In the genomic region with DNA sequence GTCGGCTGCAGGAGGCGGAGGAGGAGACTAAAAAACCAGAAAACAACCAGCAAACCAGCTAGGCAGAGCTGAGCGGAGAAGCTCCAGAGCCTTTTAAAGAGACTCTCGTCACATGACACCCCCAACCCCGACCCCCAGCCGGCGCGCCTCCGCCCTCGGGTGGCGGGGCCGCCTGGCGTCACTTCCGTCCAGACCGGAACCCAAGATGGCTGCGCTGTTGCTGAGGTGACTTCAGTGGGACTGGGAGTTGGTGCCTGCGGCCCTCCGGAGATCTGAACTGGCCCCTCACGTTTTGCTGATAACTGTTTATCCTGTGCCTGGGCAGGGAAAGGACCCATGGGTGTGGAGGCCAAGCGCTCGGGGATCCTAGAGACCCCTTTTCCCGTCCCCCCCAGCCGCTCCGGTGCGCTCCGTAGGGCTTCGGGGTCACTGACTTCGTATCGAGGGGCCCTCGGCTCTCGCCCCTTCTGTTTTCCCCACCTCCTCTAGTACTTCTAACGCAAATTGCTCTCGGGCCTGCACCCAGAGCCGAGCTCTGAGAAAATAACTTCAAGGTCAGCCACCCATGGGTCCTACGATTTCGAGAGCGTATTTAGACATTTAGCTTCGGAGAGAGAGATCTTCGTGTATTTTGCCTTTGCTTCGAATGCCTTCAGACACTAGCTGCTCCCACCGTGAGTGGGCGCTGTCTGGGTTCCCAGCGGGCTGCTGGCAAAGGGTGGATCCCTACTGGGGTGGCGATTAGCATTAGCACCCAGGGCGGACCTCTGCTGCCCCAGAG, we compare ENCODE assay signal across 8 cellular contexts. TPM values are rescaled to one million over a fixed set of nuclear protein-coding genes. Genes with fewer than 3 reads are reported as not detected.
DNase-seq lines count a peak whose midpoint lies in the region; ATAC-seq, FAIRE-seq and TF ChIP-seq lines count a peak whose summit lies in the region.

A gene with protein sequence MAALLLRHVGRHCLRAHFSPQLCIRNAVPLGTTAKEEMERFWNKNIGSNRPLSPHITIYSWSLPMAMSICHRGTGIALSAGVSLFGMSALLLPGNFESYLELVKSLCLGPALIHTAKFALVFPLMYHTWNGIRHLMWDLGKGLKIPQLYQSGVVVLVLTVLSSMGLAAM (plus strand): TSS at position 181 of the 781 bp plus-strand sequence. CDS start 25 bp downstream, at position 206.

- no peaks in the 10 kb centered on the region; a peak in 1 of 5 replicates for H3K27me3 ChIP-seq in HepG2 (ENCODE audit: control insufficient read depth in 1 of 2, insufficient read depth in 2 of 2, low read length in 2 of 2)

- BruUV-seq in HepG2 (replicated peaks; lab: Mats Ljungman, UMichigan), result TSS peak; percentile 79

- peak; percentile 80 for DNase-seq in GM19240 (ENCODE audit: insufficient read length, low spot score)
- DNase-seq in NCI-H748 (lab: John Stamatoyannopoulos, UW; ENCODE audit: unreplicated experiment), result peak; percentile 91
- DNase-seq in activated CD4-positive, alpha-beta T cell treated with anti-CD3 and anti-CD28 coated beads, Interleukin-2, amount 50 U/mL, for 4 hours, result peak; percentile 85
- DNase-seq in dermis microvascular lymphatic vessel endothelial cell (ENCODE audit: low read depth in 2 of 2), result peak; percentile 85 to 93
- peak; percentile 87 for DNase-seq in HepG2 (ENCODE audit: low spot score)
- peak; percentile 86 for DNase-seq in stimulated activated CD4-positive, alpha-beta T cell treated with anti-CD3 and anti-CD28 coated beads, Interleukin-4, amount 100 ng/mL, for 1 hour

- TF ChIP-seq POLR2A in HepG2 (IDR thresholded peaks at IDR 0.05; ENCODE audit: insufficient read depth in 1 of 2, low read depth in 2 of 2, low read length in 2 of 2), result peak; percentile 92 to 96

- intact Hi-C loops in HepG2 (cut with micrococcal nuclease; ENCODE audit: unreplicated experiment), result loop anchor here (5.0 kb wide), 1 partner anchor 87 kb away; the partner anchor contains the start of gene TOMM40L

- no peaks in the 10 kb centered on the region; a peak in 2 of 5 replicates for H3K36me3 ChIP-seq in HepG2 (replicated peaks in 1 of 2; ENCODE audit: control insufficient read depth in 1 of 2, insufficient read depth in 2 of 2, low read length in 2 of 2)

- peak within 1 kb of the TSS; percentile 96 for H3K9ac ChIP-seq in HepG2 (ENCODE audit: insufficient read depth, low read depth, low read length)

- CTCF ChIA-PET in HepG2 (lab: Yijun Ruan, JAX; ENCODE audit: low intra/inter-chr PET ratio, low total read pairs), result no interaction called here

- H3K79me2 ChIP-seq in HepG2 (ENCODE audit: insufficient read depth, low read length), result peaks cover 26% of the 10 kb centered on the region

- peak within 1 kb of the TSS; percentile 85 for H3K27ac ChIP-seq in C4-2B
- peak within 1 kb of the TSS; percentile 95 for H3K27ac ChIP-seq in HepG2 (ENCODE audit: extremely low read length, insufficient read depth, low read length)

- peak; percentile 97 for ATAC-seq in HG03460 (IDR thresholded peaks at IDR 0.05; ENCODE audit: unreplicated experiment)
- ATAC-seq in HepG2, result peak; percentile 94

- WGBS in HepG2 (ENCODE audit: low lambda C conversion rate), result 0% methylated on average over 28 of the region's 45 CpGs

- peaks cover 3% of the 10 kb centered on the region; the same call in 1 of the 2 replicates for H4K20me1 ChIP-seq in HepG2 (ENCODE audit: insufficient read depth, low read length)

- H2AFZ ChIP-seq in HepG2 (ENCODE audit: low read length), result no peak within 1 kb of the TSS

- POLR2A ChIA-PET in HepG2 (lab: Yijun Ruan, JAX), result interaction anchor here (0.5 to 2.9 kb wide), 27 partner anchors 8 to 301 kb away, joined by 3 to 75 read pairs (median 6); partner anchors contain the start of genes ADAMTS4, APOA2, B4GALT3 and CFAP126

- peak within 1 kb of the TSS; percentile 100 for H3K4me2 ChIP-seq in HepG2 (ENCODE audit: low read depth, low read length)

- peaks cover 76% of the 10 kb centered on the region for H3K4me1 ChIP-seq in HepG2 (ENCODE audit: insufficient read depth, low read length)

- in situ Hi-C loops in HepG2 (cut with HindIII; ENCODE audit: extremely low pct_ligation_motif_present, low pct_unique_long_range_greater_than_20kb), result no loop called here

- no peaks in the 10 kb centered on the region for H3K9me3 ChIP-seq in HepG2 (ENCODE audit: low read length)

- TF ChIP-seq EP300 in HepG2 (IDR thresholded peaks at IDR 0.05; ENCODE audit: low read depth in 2 of 2, low read length in 2 of 2) (no peak), HepG2 (CRISPR knock-in tag; IDR thresholded peaks at IDR 0.05; ENCODE audit: borderline replicate concordance) (no peak)

- FAIRE-seq in HepG2 (lab: Jason Lieb, UNC), result peak; percentile 54

- TF ChIP-seq CTCF in C4-2B (conservative IDR thresholded peaks at IDR 0.05) (no peak; the same call in 1 of the 2 replicates), HepG2 (CRISPR knock-in tag; IDR thresholded peaks at IDR 0.05) (peak; percentile 73)

- H3K4me3 ChIP-seq in HepG2 (replicated peaks in 1 of 3; ENCODE audit: insufficient read depth in 1 of 3, low read depth in 2 of 3, low read length in 3 of 3), result peak within 1 kb of the TSS; percentile 78 to 92 (median 79)

- no peak for TF ChIP-seq RAD21 in HepG2 (CRISPR knock-in tag; IDR thresholded peaks at IDR 0.05)

TF ChIP-seq in HepG2, 621 proteins besides CTCF, POLR2A, EP300 and RAD21 (continues in another document):
- TF ChIP-seq ZNF296 (CRISPR knock-in tag; conservative IDR thresholded peaks at IDR 0.05) (peak; percentile 54; the same call in 1 of the 2 replicates), CEBPG (CRISPR knock-in tag; IDR thresholded peaks at IDR 0.05) (0 out of 2 replicates have a peak, but pooled peaks have one; percentile 10), ZNF629 (CRISPR knock-in tag; conservative IDR thresholded peaks at IDR 0.05) (no peak; the same call in 1 of the 2 replicates), ZNF574 (CRISPR knock-in tag; IDR thresholded peaks at IDR 0.05) (peak; percentile 66), ZNF777 (CRISPR knock-in tag; IDR thresholded peaks at IDR 0.05) (peak; percentile 54; the same call in 1 of the 2 replicates)
- TF ChIP-seq, protein P1, sequence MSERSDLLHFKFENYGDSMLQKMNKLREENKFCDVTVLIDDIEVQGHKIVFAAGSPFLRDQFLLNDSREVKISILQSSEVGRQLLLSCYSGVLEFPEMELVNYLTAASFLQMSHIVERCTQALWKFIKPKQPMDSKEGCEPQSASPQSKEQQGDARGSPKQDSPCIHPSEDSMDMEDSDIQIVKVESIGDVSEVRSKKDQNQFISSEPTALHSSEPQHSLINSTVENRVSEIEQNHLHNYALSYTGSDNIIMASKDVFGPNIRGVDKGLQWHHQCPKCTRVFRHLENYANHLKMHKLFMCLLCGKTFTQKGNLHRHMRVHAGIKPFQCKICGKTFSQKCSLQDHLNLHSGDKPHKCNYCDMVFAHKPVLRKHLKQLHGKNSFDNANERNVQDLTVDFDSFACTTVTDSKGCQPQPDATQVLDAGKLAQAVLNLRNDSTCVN (CRISPR knock-in tag; IDR thresholded peaks at IDR 0.05; ENCODE audit: borderline replicate concordance), result peak; percentile 97

RNA-seq across cellular contexts. Expression of the gene that starts here (rescaled TPM):
- total RNA-seq in dermis microvascular lymphatic vessel endothelial cell (18.0 and 21.5 TPM in 2 replicates), HepG2 (2016; rRNA removed; fragmentation: Illumina TruSeq; extraction: Trizol) (27.1 and 85.0 TPM in 2 replicates)
- 6.6 and 7.1 TPM in 2 replicates for total RNA-seq in HepG2 (2016; cell fraction: cytosol; rRNA removed; fragmentation: Illumina TruSeq; extraction: Trizol; ENCODE audit: low read depth)
- total RNA-seq in HepG2 (2016; cell fraction: insoluble cytoplasmic fraction; rRNA removed; fragmentation: Illumina TruSeq; extraction: Trizol), result 31.5 and 89.0 TPM in 2 replicates
- total RNA-seq in HepG2 (2016; cell fraction: membrane; rRNA removed; fragmentation: Illumina TruSeq; extraction: Trizol), result 11.7 and 14.4 TPM in 2 replicates
- 35.3 and 45.4 TPM in 2 replicates for total RNA-seq in HepG2 (2016; cell fraction: nucleus; rRNA removed; fragmentation: Illumina TruSeq; extraction: Trizol)
- polyA plus RNA-seq in HepG2 (2011; rRNA removed), result 199 and 229 TPM in 2 replicates
- 343 and 361 TPM in 2 replicates for polyA plus RNA-seq in HepG2 (2011; cell fraction: cytosol; rRNA removed)
- 86.0 and 92.0 TPM in 2 replicates for polyA plus RNA-seq in HepG2 (2011; cell fraction: nucleus; rRNA removed)
- 170 and 238 TPM in 2 replicates for polyA plus RNA-seq in HepG2 (2012)
- 38.5 and 40.2 TPM in 2 replicates for polyA plus RNA-seq in HepG2 (2016; cell fraction: cytosol; fragmentation: Illumina TruSeq; extraction: Trizol; ENCODE audit: low read depth)
- polyA plus RNA-seq in HepG2 (2016; cell fraction: insoluble cytoplasmic fraction; fragmentation: Illumina TruSeq; extraction: Trizol; ENCODE audit: low read depth), result 408 and 469 TPM in 2 replicates
- polyA plus RNA-seq in HepG2 (2016; cell fraction: membrane; fragmentation: Illumina TruSeq; extraction: Trizol; ENCODE audit: low read depth), result 66.2 and 70.3 TPM in 2 replicates
- polyA plus RNA-seq in HepG2 (2016; cell fraction: nucleus; fragmentation: Illumina TruSeq; extraction: Trizol; ENCODE audit: insufficient read depth, low read depth), result 164 and 176 TPM in 2 replicates
- 193 and 211 TPM in 2 replicates for polyA minus RNA-seq in HepG2 (2011; rRNA and poly(A)+ RNA removed; ENCODE audit: low replicate concordance)
- polyA minus RNA-seq in HepG2 (2011; cell fraction: cytosol; rRNA and poly(A)+ RNA removed), result 97.8 and 115 TPM in 2 replicates
- polyA minus RNA-seq in HepG2 (2011; cell fraction: nucleus; rRNA and poly(A)+ RNA removed), result 70.2 and 72.6 TPM in 2 replicates

Comparison
In these comparisons a context has a peak if more than half of its experiments do, and no peak if none do; other contexts are left out.
1. Peak in every context shown above with its lines: DNase-seq, ATAC-seq, H3K4me3 ChIP-seq and H3K27ac ChIP-seq.